Comparison of ENCODE assay signal across 17 cellular contexts in the genomic region with DNA sequence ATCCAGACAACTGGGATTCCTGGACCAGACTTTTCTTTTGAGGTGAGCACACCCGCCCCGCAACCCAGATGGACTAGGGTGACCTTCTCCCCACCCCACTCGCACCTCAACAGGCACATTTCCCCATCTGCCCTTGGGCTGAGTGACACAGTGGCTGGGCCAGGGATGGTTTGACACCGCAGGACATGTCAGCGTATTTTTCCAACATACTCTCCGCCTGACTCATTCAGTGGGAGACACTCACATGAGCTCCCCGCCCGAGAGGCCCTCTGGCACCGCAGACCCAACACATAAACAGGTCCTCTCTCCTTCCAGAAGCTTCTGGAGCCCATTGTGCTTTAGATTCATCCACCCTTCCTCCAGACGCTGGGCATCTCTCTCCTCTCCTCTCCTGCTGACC.
DNase-seq lines count a peak whose midpoint lies in the region; ATAC-seq, FAIRE-seq and TF ChIP-seq lines count a peak whose summit lies in the region.
"Had no signal": no experiment of that assay in that cellular context is flagged by ENCODE, and none has a peak within 500 bp of the region (broad histone marks: within the 10 kb centered on the region; RNA-seq: fewer than 3 reads in every experiment).

No MANE protein-coding gene starts in this region.

- TF ChIP-seq CTCF in chondrocyte (IDR thresholded peaks at IDR 0.05), result no peak

- peaks cover 8% of the 10 kb centered on the region for H3K9me3 Mint-ChIP-seq in chondrocyte (ENCODE audit: low read depth)
- no peaks in the 10 kb centered on the region for H3K9me3 Mint-ChIP-seq in natural killer cell treated with Interleukin-12 subunit alpha and Interleukin-12 subunit beta and Interleukin-15 and Interleukin-18, amount 100 ng/mL, for 72 hours
- H3K9me3 Mint-ChIP-seq: memory B cell, neural crest cell had no signal

- no peak overlapping the region for H3K4me3 Mint-ChIP-seq in chondrocyte (ENCODE audit: unreplicated experiment)
- no peak overlapping the region for H3K4me3 Mint-ChIP-seq in natural killer cell treated with Interleukin-12 subunit alpha and Interleukin-12 subunit beta and Interleukin-15 and Interleukin-18, amount 100 ng/mL, for 72 hours
- H3K4me3 Mint-ChIP-seq: activated CD8-positive, alpha-beta T cell treated with anti-CD3 and anti-CD28 coated beads, Interleukin-2, amount 10 ng/mL, durations not matched to agents 7 days and 5 days; IgD-negative memory B cell; memory B cell; neural crest cell had no signal

- ATAC-seq in natural killer cell treated with Interleukin-12 subunit alpha and Interleukin-12 subunit beta and Interleukin-15 and Interleukin-18, amount 100 ng/mL, for 72 hours, result no peak
- ATAC-seq: activated CD8-positive, alpha-beta T cell treated with anti-CD3 and anti-CD28 coated beads, Interleukin-2, amount 10 ng/mL, durations not matched to agents 7 days and 5 days had no signal

- WGBS in small intestine, 3 donors, result 88 to 91% (median 89%) methylated on average over 10 of the region's 10 CpGs

- no peaks in the 10 kb centered on the region for H3K4me1 ChIP-seq in small intestine (ENCODE audit: control insufficient read depth in 2 of 2, insufficient read depth in 1 of 2, low read depth in 1 of 2, low read length in 1 of 2)

- H3K36me3 Mint-ChIP-seq in chondrocyte (ENCODE audit: low read depth), result peaks cover 4% of the 10 kb centered on the region
- no peaks in the 10 kb centered on the region for H3K36me3 Mint-ChIP-seq in natural killer cell treated with Interleukin-12 subunit alpha and Interleukin-12 subunit beta and Interleukin-15 and Interleukin-18, amount 100 ng/mL, for 72 hours
- H3K36me3 Mint-ChIP-seq: IgD-negative memory B cell, memory B cell had no signal

- H3K27ac Mint-ChIP-seq in chondrocyte (ENCODE audit: unreplicated experiment), result peak overlapping the region; percentile 88
- no peak overlapping the region for H3K27ac Mint-ChIP-seq in natural killer cell treated with Interleukin-12 subunit alpha and Interleukin-12 subunit beta and Interleukin-15 and Interleukin-18, amount 100 ng/mL, for 72 hours
- H3K27ac Mint-ChIP-seq: activated CD8-positive, alpha-beta T cell treated with anti-CD3 and anti-CD28 coated beads, Interleukin-2, amount 10 ng/mL, durations not matched to agents 7 days and 5 days; IgD-negative memory B cell; memory B cell had no signal

- no peak overlapping the region for H3K27ac ChIP-seq in small intestine (ENCODE audit: low read depth in 1 of 2, low read length in 1 of 2)
- H3K27ac ChIP-seq: coronary artery, epithelial cell of prostate had no signal

- no peak overlapping the region for H3K4me3 ChIP-seq in small intestine (ENCODE audit: low read depth in 1 of 2, low read length in 2 of 2)
- H3K4me3 ChIP-seq: coronary artery had no signal

- DNase-seq in EH (ENCODE audit: low read depth) (peak; percentile 95), HTR-8/SVneo (ENCODE audit: insufficient read length, low spot score) (peak; percentile 84), chondrocyte (ENCODE audit: low spot score) (no peak), non-pigmented ciliary epithelial cell (ENCODE audit: low read depth) (peak; percentile 18), small intestine (no peak)
- no peak for DNase-seq in activated effector memory CD4-positive, alpha-beta T cell treated with Interleukin-2 at 50 U/mL for 16 hours
- DNase-seq in activated T-cell treated with anti-CD3 and anti-CD28 coated beads, Interleukin-2, amount 50 U/mL, for 48 hours, result no peak
- no peak for DNase-seq in natural killer cell treated with Interleukin-12 subunit alpha and Interleukin-12 subunit beta and Interleukin-15 and Interleukin-18, amount 100 ng/mL, for 72 hours (ENCODE audit: low spot score)
- DNase-seq: activated CD8-positive, alpha-beta T cell treated with anti-CD3 and anti-CD28 coated beads, Interleukin-2, amount 10 ng/mL, durations not matched to agents 7 days and 5 days; AML-193; glutamatergic neuron; RPMI8226 had no signal

- H3K4me1 Mint-ChIP-seq in chondrocyte (ENCODE audit: low read depth), result peaks cover 15% of the 10 kb centered on the region
- H3K4me1 Mint-ChIP-seq in natural killer cell treated with Interleukin-12 subunit alpha and Interleukin-12 subunit beta and Interleukin-15 and Interleukin-18, amount 100 ng/mL, for 72 hours (ENCODE audit: low read depth in 2 of 2), result no peaks in the 10 kb centered on the region
- H3K4me1 Mint-ChIP-seq: memory B cell, neural crest cell had no signal

- peak; percentile 99 for FAIRE-seq in HTR-8/SVneo (lab: Jason Lieb, UNC)
- FAIRE-seq in small intestine (lab: Jason Lieb, UNC), result no peak

- no peaks in the 10 kb centered on the region for H3K9me3 ChIP-seq in small intestine (ENCODE audit: control insufficient read depth, low read depth)

- no peaks in the 10 kb centered on the region for H3K27me3 ChIP-seq in small intestine (ENCODE audit: control insufficient read depth in 2 of 2, insufficient read depth in 2 of 2, low read length in 2 of 2)

- peaks cover 1% of the 10 kb centered on the region for H3K27me3 Mint-ChIP-seq in chondrocyte (ENCODE audit: low read depth)
- peaks cover 18 to 27% of the 10 kb centered on the region in 2 donors for H3K27me3 Mint-ChIP-seq in natural killer cell treated with Interleukin-12 subunit alpha and Interleukin-12 subunit beta and Interleukin-15 and Interleukin-18, amount 100 ng/mL, for 72 hours

- no peaks in the 10 kb centered on the region for H3K36me3 ChIP-seq in small intestine (ENCODE audit: control insufficient read depth in 2 of 2, insufficient read depth in 2 of 2, low read length in 2 of 2)

Comparison
In these comparisons a context has a peak if more than half of its experiments do, and no peak if none do; other contexts are left out.
1. DNase-seq: peak in EH (single experiment), HTR-8/SVneo (single experiment) and non-pigmented ciliary epithelial cell (single experiment); none in chondrocyte (single experiment), activated effector memory CD4-positive, alpha-beta T cell treated with Interleukin-2 at 50 U/mL for 16 hours (single experiment), activated T-cell treated with anti-CD3 and anti-CD28 coated beads, Interleukin-2, amount 50 U/mL, for 48 hours (0 of 2), natural killer cell treated with Interleukin-12 subunit alpha and Interleukin-12 subunit beta and Interleukin-15 and Interleukin-18, amount 100 ng/mL, for 72 hours (single experiment) and small intestine (single experiment).